In the genomic region with DNA sequence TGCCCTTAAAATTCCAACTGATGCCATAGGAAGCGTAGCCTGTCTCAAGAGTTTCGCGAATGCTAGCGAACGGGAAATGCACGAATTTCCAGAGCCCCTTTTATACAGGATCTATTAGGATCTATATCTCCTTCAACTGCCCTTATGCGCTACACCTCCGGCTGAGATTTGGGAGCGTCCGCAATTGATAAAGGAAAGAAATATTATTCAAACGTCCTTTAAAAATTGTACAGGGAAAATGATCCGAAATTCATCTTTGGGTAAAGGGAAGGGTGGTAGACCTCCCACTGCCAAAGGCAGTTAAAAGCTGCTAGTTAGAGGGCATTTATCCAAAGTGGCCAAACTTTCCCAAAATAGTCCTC, we compare ENCODE assay signal across 8 cellular contexts. TPM values are rescaled to one million over a fixed set of nuclear protein-coding genes. Genes with fewer than 3 reads are reported as not detected.
DNase-seq lines count a peak whose midpoint lies in the region; ATAC-seq, FAIRE-seq and TF ChIP-seq lines count a peak whose summit lies in the region.

No MANE protein-coding gene starts in this region.

- no peak overlapping the region for H2AFZ ChIP-seq in HepG2 (ENCODE audit: low read length)

- H3K27ac ChIP-seq in ascending aorta = no peak overlapping the region
- no peak overlapping the region for H3K27ac ChIP-seq in HepG2 (ENCODE audit: extremely low read length, insufficient read depth, low read length)
- H3K27ac ChIP-seq in suprapubic skin = peak overlapping the region; percentile 96

- ATAC-seq in HepG2 = no peak

- peaks cover 62% of the 10 kb centered on the region for H3K27me3 Mint-ChIP-seq in T-helper 2 cell treated with Interferon-gamma antibody and Interleukin-4, amounts not matched to agents 5 μg/mL and 100 μg/mL, for 36 hours (ENCODE audit: low read depth)

- TF ChIP-seq CTCF in ascending aorta (IDR thresholded peaks at IDR 0.05) = no peak
- TF ChIP-seq CTCF in HepG2 (CRISPR knock-in tag; IDR thresholded peaks at IDR 0.05) = no peak
- TF ChIP-seq CTCF in suprapubic skin (IDR thresholded peaks at IDR 0.05) = no peak

- no peaks in the 10 kb centered on the region for H3K36me3 Mint-ChIP-seq in T-helper 2 cell treated with Interferon-gamma antibody and Interleukin-4, amounts not matched to agents 5 μg/mL and 100 μg/mL, for 36 hours (ENCODE audit: low read depth)

- no peak for FAIRE-seq in HepG2 (lab: Jason Lieb, UNC)

- H3K4me1 ChIP-seq in ascending aorta (peaks cover 0 to 14% of the 10 kb centered on the region in 2 donors), HepG2 (ENCODE audit: insufficient read depth, low read length) (peaks cover 23% of the 10 kb centered on the region), suprapubic skin (peaks cover 41% of the 10 kb centered on the region)

- H3K9me3 Mint-ChIP-seq in T-helper 2 cell treated with Interferon-gamma antibody and Interleukin-4, amounts not matched to agents 5 μg/mL and 100 μg/mL, for 36 hours = no peaks in the 10 kb centered on the region

- H3K27ac Mint-ChIP-seq in T-helper 2 cell treated with Interferon-gamma antibody and Interleukin-4, amounts not matched to agents 5 μg/mL and 100 μg/mL, for 36 hours = no peak overlapping the region

- no peak for TF ChIP-seq RAD21 in HepG2 (CRISPR knock-in tag; IDR thresholded peaks at IDR 0.05)

- WGBS in HepG2 (ENCODE audit: low lambda C conversion rate) = 12% methylated on average over 12 of the region's 12 CpGs
- 2% methylated on average over 12 of the region's 12 CpGs for WGBS in suprapubic skin

- CTCF ChIA-PET in HepG2 (lab: Yijun Ruan, JAX; ENCODE audit: low intra/inter-chr PET ratio, low total read pairs) = no interaction called here

- H3K79me2 ChIP-seq in HepG2 (ENCODE audit: insufficient read depth, low read length) = no peaks in the 10 kb centered on the region

- TF ChIP-seq POLR2A in HepG2 (IDR thresholded peaks at IDR 0.05; ENCODE audit: insufficient read depth in 1 of 2, low read depth in 2 of 2, low read length in 2 of 2) = no peak
- no peak for TF ChIP-seq POLR2A in suprapubic skin (IDR thresholded peaks at IDR 0.05)

- H3K9me3 ChIP-seq in ascending aorta = no peaks in the 10 kb centered on the region
- no peaks in the 10 kb centered on the region for H3K9me3 ChIP-seq in HepG2 (ENCODE audit: low read length)
- no peaks in the 10 kb centered on the region for H3K9me3 ChIP-seq in suprapubic skin

- no TSS peak for BruUV-seq in HepG2 (replicated peaks; lab: Mats Ljungman, UMichigan)

- TF ChIP-seq EP300 in HepG2 (IDR thresholded peaks at IDR 0.05; ENCODE audit: low read depth in 2 of 2, low read length in 2 of 2) = no peak
- no peak for TF ChIP-seq EP300 in HepG2 (CRISPR knock-in tag; IDR thresholded peaks at IDR 0.05; ENCODE audit: borderline replicate concordance)
- TF ChIP-seq EP300 in suprapubic skin (IDR thresholded peaks at IDR 0.05) = no peak

- H3K4me3 ChIP-seq in ascending aorta = peak overlapping the region; percentile 92 to 99
- peak overlapping the region; percentile 67 to 85 (median 70); a peak in 5 of 6 replicates for H3K4me3 ChIP-seq in HepG2 (replicated peaks in 1 of 3; ENCODE audit: insufficient read depth in 1 of 3, low read depth in 2 of 3, low read length in 3 of 3)
- H3K4me3 ChIP-seq in suprapubic skin = peak overlapping the region; percentile 92

- POLR2A ChIA-PET in HepG2 (lab: Yijun Ruan, JAX) = no interaction called here

- H3K9ac ChIP-seq in HepG2 (ENCODE audit: insufficient read depth, low read depth, low read length) = no peak overlapping the region

- no peaks in the 10 kb centered on the region for H3K36me3 ChIP-seq in ascending aorta
- H3K36me3 ChIP-seq in HepG2 (replicated peaks in 1 of 2; ENCODE audit: control insufficient read depth in 1 of 2, insufficient read depth in 2 of 2, low read length in 2 of 2) = no peaks in the 10 kb centered on the region
- H3K36me3 ChIP-seq in suprapubic skin = no peaks in the 10 kb centered on the region

- H3K4me3 Mint-ChIP-seq in T-helper 2 cell treated with Interferon-gamma antibody and Interleukin-4, amounts not matched to agents 5 μg/mL and 100 μg/mL, for 36 hours = peak overlapping the region; percentile 97

- H3K4me2 ChIP-seq in HepG2 (ENCODE audit: low read depth, low read length) = peak overlapping the region; percentile 100

- no peak for DNase-seq in T-helper 2 cell treated with Interferon-gamma antibody and Interleukin-4, amounts not matched to agents 5 μg/mL and 100 μg/mL, for 36 hours (ENCODE audit: low spot score)
- no peak for DNase-seq in T-helper 2 cell
- DNase-seq in ascending aorta (ENCODE audit: low spot score in 2 of 2) = no peak
- DNase-seq in HepG2 (ENCODE audit: low spot score) = no peak
- no peak for DNase-seq in suprapubic skin (ENCODE audit: low spot score in 2 of 2)
- DNase-seq in HCEC 1CT = no peak
- DNase-seq in SW 1271 (lab: John Stamatoyannopoulos, UW) = no peak
- no peak for DNase-seq in stimulated activated CD8-positive, alpha-beta memory T cell treated with anti-CD3 and anti-CD28 coated beads, Interleukin-4, amount 100 ng/mL, for 48 hours

- no peaks in the 10 kb centered on the region for H4K20me1 ChIP-seq in HepG2 (ENCODE audit: insufficient read depth, low read length)

- in situ Hi-C loops in HepG2 (cut with HindIII; ENCODE audit: extremely low pct_ligation_motif_present, low pct_unique_long_range_greater_than_20kb) = no loop called here

- intact Hi-C loops in ascending aorta (cut with DNase I) = loop anchor here (5.0 to 10.0 kb wide), 7 partner anchors 224 to 1793 kb away; partner anchors contain the start of gene PRMT9
- intact Hi-C loops in HepG2 (cut with micrococcal nuclease; ENCODE audit: unreplicated experiment) = loop anchor here (5.0 to 10.0 kb wide), 2 partner anchors 64 to 147 kb away; no protein-coding TSS in a partner anchor

- H3K4me1 Mint-ChIP-seq in T-helper 2 cell treated with Interferon-gamma antibody and Interleukin-4, amounts not matched to agents 5 μg/mL and 100 μg/mL, for 36 hours (ENCODE audit: low read depth) = peaks cover 16% of the 10 kb centered on the region

- H3K27me3 ChIP-seq in ascending aorta = no peaks in the 10 kb centered on the region
- peaks cover 0 to 44% of the 10 kb centered on the region in 2 experiments; a peak in 3 of 5 replicates for H3K27me3 ChIP-seq in HepG2 (ENCODE audit: control insufficient read depth in 1 of 2, insufficient read depth in 2 of 2, low read length in 2 of 2)
- no peaks in the 10 kb centered on the region for H3K27me3 ChIP-seq in suprapubic skin

TF ChIP-seq in HepG2, 621 proteins besides CTCF, POLR2A, EP300 and RAD21 (continues in another document):
- TF ChIP-seq ZNF746 (CRISPR knock-in tag; IDR thresholded peaks at IDR 0.05) = no peak
- no peak for TF ChIP-seq ZNF850 (CRISPR knock-in tag; conservative IDR thresholded peaks at IDR 0.05)
- TF ChIP-seq, protein P1, sequence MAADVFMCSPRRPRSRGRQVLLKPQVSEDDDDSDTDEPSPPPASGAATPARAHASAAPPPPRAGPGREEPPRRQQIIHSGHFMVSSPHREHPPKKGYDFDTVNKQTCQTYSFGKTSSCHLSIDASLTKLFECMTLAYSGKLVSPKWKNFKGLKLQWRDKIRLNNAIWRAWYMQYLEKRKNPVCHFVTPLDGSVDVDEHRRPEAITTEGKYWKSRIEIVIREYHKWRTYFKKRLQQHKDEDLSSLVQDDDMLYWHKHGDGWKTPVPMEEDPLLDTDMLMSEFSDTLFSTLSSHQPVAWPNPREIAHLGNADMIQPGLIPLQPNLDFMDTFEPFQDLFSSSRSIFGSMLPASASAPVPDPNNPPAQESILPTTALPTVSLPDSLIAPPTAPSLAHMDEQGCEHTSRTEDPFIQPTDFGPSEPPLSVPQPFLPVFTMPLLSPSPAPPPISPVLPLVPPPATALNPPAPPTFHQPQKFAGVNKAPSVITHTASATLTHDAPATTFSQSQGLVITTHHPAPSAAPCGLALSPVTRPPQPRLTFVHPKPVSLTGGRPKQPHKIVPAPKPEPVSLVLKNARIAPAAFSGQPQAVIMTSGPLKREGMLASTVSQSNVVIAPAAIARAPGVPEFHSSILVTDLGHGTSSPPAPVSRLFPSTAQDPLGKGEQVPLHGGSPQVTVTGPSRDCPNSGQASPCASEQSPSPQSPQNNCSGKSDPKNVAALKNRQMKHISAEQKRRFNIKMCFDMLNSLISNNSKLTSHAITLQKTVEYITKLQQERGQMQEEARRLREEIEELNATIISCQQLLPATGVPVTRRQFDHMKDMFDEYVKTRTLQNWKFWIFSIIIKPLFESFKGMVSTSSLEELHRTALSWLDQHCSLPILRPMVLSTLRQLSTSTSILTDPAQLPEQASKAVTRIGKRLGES (CRISPR knock-in tag; IDR thresholded peaks at IDR 0.05; ENCODE audit: borderline replicate concordance) = no peak
- no peak for TF ChIP-seq CC2D1A (CRISPR knock-in tag; IDR thresholded peaks at IDR 0.05)

RNA-seq across cellular contexts. Expression of gene NR3C2, which starts 0.6 kb away (rescaled TPM):
- total RNA-seq in ascending aorta (42.3 TPM), HepG2 (2016; rRNA removed; fragmentation: Illumina TruSeq; extraction: Trizol) (0.32 and 0.46 TPM in 2 replicates), suprapubic skin (10 to 100 TPM in 3 of 4 donors, 1 to 10 TPM in 1; 7.3 to 12.1 (median 11.0) TPM)
- total RNA-seq in HepG2 (2016; cell fraction: cytosol; rRNA removed; fragmentation: Illumina TruSeq; extraction: Trizol; ENCODE audit: low read depth) = 0.30 and 0.44 TPM in 2 replicates
- 0.25 and 0.37 TPM in 2 replicates for total RNA-seq in HepG2 (2016; cell fraction: insoluble cytoplasmic fraction; rRNA removed; fragmentation: Illumina TruSeq; extraction: Trizol)
- total RNA-seq in HepG2 (2016; cell fraction: membrane; rRNA removed; fragmentation: Illumina TruSeq; extraction: Trizol) = 0.25 and 0.45 TPM in 2 replicates
- total RNA-seq in HepG2 (2016; cell fraction: nucleus; rRNA removed; fragmentation: Illumina TruSeq; extraction: Trizol) = 1.1 and 1.6 TPM in 2 replicates
- polyA plus RNA-seq in HepG2 (2011; rRNA removed) = 0.20 and 0.26 TPM in 2 replicates
- 0.09 and 0.21 TPM in 2 replicates for polyA plus RNA-seq in HepG2 (2011; cell fraction: cytosol; rRNA removed)
- 0.29 and 0.50 TPM in 2 replicates for polyA plus RNA-seq in HepG2 (2011; cell fraction: nucleus; rRNA removed)
- polyA plus RNA-seq in HepG2 (2012) = 0.21 and 0.32 TPM in 2 replicates
- not detected in 2 replicates for polyA plus RNA-seq in HepG2 (2016; cell fraction: cytosol; fragmentation: Illumina TruSeq; extraction: Trizol; ENCODE audit: low read depth)
- polyA plus RNA-seq in HepG2 (2016; cell fraction: insoluble cytoplasmic fraction; fragmentation: Illumina TruSeq; extraction: Trizol; ENCODE audit: low read depth) = 0.39 and 0.41 TPM in 2 replicates
- 0.08 and 0.16 TPM in 2 replicates for polyA plus RNA-seq in HepG2 (2016; cell fraction: membrane; fragmentation: Illumina TruSeq; extraction: Trizol; ENCODE audit: low read depth)
- 0.16 and 0.33 TPM in 2 replicates for polyA plus RNA-seq in HepG2 (2016; cell fraction: nucleus; fragmentation: Illumina TruSeq; extraction: Trizol; ENCODE audit: insufficient read depth, low read depth)
- polyA minus RNA-seq in HepG2 (2011; rRNA and poly(A)+ RNA removed; ENCODE audit: low replicate concordance) = 0.19 and 1.1 TPM in 2 replicates
- polyA minus RNA-seq in HepG2 (2011; cell fraction: cytosol; rRNA and poly(A)+ RNA removed) = 0.18 and 1.6 TPM in 2 replicates
- polyA minus RNA-seq in HepG2 (2011; cell fraction: nucleus; rRNA and poly(A)+ RNA removed) = 3.0 and 3.7 TPM in 2 replicates
